8 cellular contexts compared by ENCODE assay signal in genomic region chrX:65596270-65596669, GRCh38.
A peak's percentile ranks its signal among the peaks of the same experiment; 100 is the strongest.
DNase-seq lines count a peak whose midpoint lies in the region; ATAC-seq and TF ChIP-seq lines count a peak whose summit lies in the region.

No MANE protein-coding gene starts in this region.

- no peaks in the 10 kb centered on the region for H3K9me3 ChIP-seq in OCI-LY3 (ENCODE audit: insufficient read depth, low read length)

- no peak overlapping the region for H3K4me3 ChIP-seq in OCI-LY3 (ENCODE audit: low read length)

- H3K4me2 ChIP-seq in OCI-LY3 (ENCODE audit: low read length), result peak overlapping the region; percentile 63

- no peaks in the 10 kb centered on the region for H4K20me1 ChIP-seq in OCI-LY3 (ENCODE audit: insufficient read depth, low read length)

- peak overlapping the region; percentile 19; the same call in 1 of the 2 replicates for H3K27ac ChIP-seq in OCI-LY3 (ENCODE audit: low read length)

- ATAC-seq in GM18499 (IDR thresholded peaks at IDR 0.05; ENCODE audit: insufficient read depth, unreplicated experiment) (peak; percentile 49), HG02798 (IDR thresholded peaks at IDR 0.05; ENCODE audit: poor library complexity, unreplicated experiment) (peak; percentile 73)

- H2AFZ ChIP-seq in OCI-LY3 (ENCODE audit: low read depth, low read length), result peak overlapping the region; percentile 79; the same call in 1 of the 2 replicates

- TF ChIP-seq CTCF in OCI-LY3 (IDR thresholded peaks at IDR 0.05; ENCODE audit: low read depth, low read length), result no peak

- H3K4me1 ChIP-seq in OCI-LY3 (ENCODE audit: low read length), result peaks cover 29% of the 10 kb centered on the region

- peak overlapping the region; percentile 34; the same call in 1 of the 2 replicates for H3K9ac ChIP-seq in OCI-LY3 (ENCODE audit: low read length)

- DNase-seq in activated naive CD4-positive, alpha-beta T cell treated with anti-CD3 and anti-CD28 coated beads, Interleukin-2, amount 50 U/mL, for 16 hours, result peak; percentile 40
- peak; percentile 61 for DNase-seq in islet precursor cell
- DNase-seq in stimulated activated naive CD4-positive, alpha-beta T cell treated with Interleukin-2 at 50 U/mL for 16 hours (lab: John Stamatoyannopoulos, UW), result peak; percentile 41
- no peak for DNase-seq in SHP77 treated with DMSO at 0.1 percent for 48 hours (lab: John Stamatoyannopoulos, UW)
- no peak for DNase-seq in NCI-H526 treated with DMSO at 0.1 percent for 48 hours (lab: John Stamatoyannopoulos, UW)

- no peaks in the 10 kb centered on the region for H3K36me3 ChIP-seq in OCI-LY3 (replicated peaks; ENCODE audit: low read depth, low read length)

- H3K27me3 ChIP-seq in OCI-LY3 (ENCODE audit: low read depth, low read length), result 0 out of 2 replicates have a peak, but pooled peaks cover 9% of the 10 kb centered on the region

- no peaks in the 10 kb centered on the region for H3K79me2 ChIP-seq in OCI-LY3 (ENCODE audit: low read length)

Comparison
In these comparisons a context has a peak if more than half of its experiments do, and no peak if none do; other contexts are left out.
1. DNase-seq: peak in activated naive CD4-positive, alpha-beta T cell treated with anti-CD3 and anti-CD28 coated beads, Interleukin-2, amount 50 U/mL, for 16 hours (single experiment), islet precursor cell (single experiment) and stimulated activated naive CD4-positive, alpha-beta T cell treated with Interleukin-2 at 50 U/mL for 16 hours (single experiment); none in SHP77 treated with DMSO at 0.1 percent for 48 hours (single experiment) and NCI-H526 treated with DMSO at 0.1 percent for 48 hours (single experiment).